ENCODE assay signal across 10 cellular contexts in genomic region chr19:33868076-33868735, GRCh38.
DNase-seq lines count a peak whose midpoint lies in the region; ATAC-seq and TF ChIP-seq lines count a peak whose summit lies in the region.
"Had no signal": no experiment of that assay in that cellular context is flagged by ENCODE, and none has a peak within 500 bp of the region (broad histone marks: within the 10 kb centered on the region; RNA-seq: fewer than 3 reads in every experiment).

No MANE protein-coding gene starts in this region.

- peak; percentile 81 for DNase-seq in NCI-H1694 (lab: John Stamatoyannopoulos, UW)
- no peak for DNase-seq in chondrocyte (ENCODE audit: low spot score)
- DNase-seq in mesendoderm: no peak
- DNase-seq: cerebellar nuclear complex; NCI-H187 treated with DMSO at 0.1 percent for 48 hours; stimulated activated naive CD8-positive, alpha-beta T cell treated with anti-CD3 and anti-CD28 coated beads, Interleukin-15, amount 100 ng/mL, for 72 hours had no signal

- 92% methylated on average over 1 of the region's 17 CpGs for WGBS in mesendoderm (ENCODE audit: extremely low coverage, insufficient coverage, low lambda C conversion rate)

- H3K27me3 Mint-ChIP-seq in chondrocyte (ENCODE audit: low read depth): no peaks in the 10 kb centered on the region

- H3K27ac ChIP-seq in mesendoderm (ENCODE audit: low read depth, low read length): no peak overlapping the region
- H3K27ac ChIP-seq in stomach smooth muscle (ENCODE audit: low read length): peak overlapping the region; percentile 31

- no peaks in the 10 kb centered on the region for H3K36me3 ChIP-seq in mesendoderm (ENCODE audit: control insufficient read depth, insufficient read depth, low read length)
- H3K36me3 ChIP-seq in stomach smooth muscle (ENCODE audit: control insufficient read depth in 2 of 2, insufficient read depth in 2 of 2, low read length in 2 of 2): no peaks in the 10 kb centered on the region

- no peaks in the 10 kb centered on the region for H3K4me1 ChIP-seq in mesendoderm (ENCODE audit: control insufficient read depth, low read depth, low read length)
- peaks cover 8% of the 10 kb centered on the region for H3K4me1 ChIP-seq in stomach smooth muscle (ENCODE audit: control insufficient read depth, insufficient read depth, low read length)

- no peak overlapping the region for H3K4me3 ChIP-seq in mesendoderm (ENCODE audit: low read length)
- H3K4me3 ChIP-seq in stomach smooth muscle (ENCODE audit: low read length in 2 of 2): peak overlapping the region; percentile 64 to 65

- H4K8ac ChIP-seq in mesendoderm (ENCODE audit: low read depth, low read length): no peak overlapping the region

- no peak overlapping the region for H4K5ac ChIP-seq in mesendoderm (ENCODE audit: low read length)

- no peak for ATAC-seq in HG03342 (IDR thresholded peaks at IDR 0.05; ENCODE audit: unreplicated experiment)
- no peak for ATAC-seq in GM18498 (IDR thresholded peaks at IDR 0.05; ENCODE audit: unreplicated experiment)
- ATAC-seq in GM18505 (IDR thresholded peaks at IDR 0.05; ENCODE audit: unreplicated experiment): no peak
- ATAC-seq: stimulated activated naive CD8-positive, alpha-beta T cell treated with anti-CD3 and anti-CD28 coated beads, Interleukin-15, amount 100 ng/mL, for 72 hours had no signal

- no peak overlapping the region for H2BK120ac ChIP-seq in mesendoderm (ENCODE audit: low read depth, low read length)

- peak overlapping the region; percentile 83 for H3K27ac Mint-ChIP-seq in chondrocyte (ENCODE audit: unreplicated experiment)
- H3K27ac Mint-ChIP-seq: stimulated activated naive CD8-positive, alpha-beta T cell treated with anti-CD3 and anti-CD28 coated beads, Interleukin-15, amount 100 ng/mL, for 72 hours had no signal

- no peaks in the 10 kb centered on the region for H3K9me3 ChIP-seq in stomach smooth muscle (ENCODE audit: control insufficient read depth in 2 of 2, low read length in 2 of 2)

- no peaks in the 10 kb centered on the region for H3K9me3 Mint-ChIP-seq in chondrocyte (ENCODE audit: low read depth)
- H3K9me3 Mint-ChIP-seq: stimulated activated naive CD8-positive, alpha-beta T cell treated with anti-CD3 and anti-CD28 coated beads, Interleukin-15, amount 100 ng/mL, for 72 hours had no signal

- no peak overlapping the region for H2BK5ac ChIP-seq in mesendoderm (ENCODE audit: low read length)

- no peaks in the 10 kb centered on the region for H3K36me3 Mint-ChIP-seq in chondrocyte (ENCODE audit: low read depth)

- H3K9ac ChIP-seq in mesendoderm (ENCODE audit: low read length): peak overlapping the region; percentile 16
- peak overlapping the region; percentile 58 to 78 for H3K9ac ChIP-seq in stomach smooth muscle (ENCODE audit: low read length in 2 of 2)

- H2AK5ac ChIP-seq in mesendoderm (ENCODE audit: low read length): no peak overlapping the region

- H3K23ac ChIP-seq in mesendoderm (ENCODE audit: low read length): no peak overlapping the region

- no peak for TF ChIP-seq CTCF in chondrocyte (IDR thresholded peaks at IDR 0.05)

- H3K56ac ChIP-seq in mesendoderm (ENCODE audit: low read length): peak overlapping the region; percentile 51

- no peaks in the 10 kb centered on the region for H3K79me1 ChIP-seq in mesendoderm (ENCODE audit: low read length)

- no peaks in the 10 kb centered on the region for H3K79me2 ChIP-seq in mesendoderm (ENCODE audit: control insufficient read depth, insufficient read depth, low read length)

- no peaks in the 10 kb centered on the region for H3K27me3 ChIP-seq in mesendoderm (ENCODE audit: insufficient read depth, low read length, poor library complexity)
- peaks cover 0 to under 1% of the 10 kb centered on the region in 2 donors for H3K27me3 ChIP-seq in stomach smooth muscle (ENCODE audit: control insufficient read depth in 1 of 2, insufficient read depth in 2 of 2, low read length in 2 of 2)

- H3K4me3 Mint-ChIP-seq in chondrocyte (ENCODE audit: unreplicated experiment): peak overlapping the region; percentile 59
- H3K4me3 Mint-ChIP-seq: stimulated activated naive CD8-positive, alpha-beta T cell treated with anti-CD3 and anti-CD28 coated beads, Interleukin-15, amount 100 ng/mL, for 72 hours had no signal

- no peak overlapping the region for H3K4me2 ChIP-seq in mesendoderm (ENCODE audit: low read length)

- H3K4ac ChIP-seq in mesendoderm (ENCODE audit: low read depth, low read length): no peak overlapping the region

- no peak overlapping the region for H2BK15ac ChIP-seq in mesendoderm (replicated peaks; ENCODE audit: low read depth)

- peak overlapping the region; percentile 14 for H3K18ac ChIP-seq in mesendoderm (ENCODE audit: low read length)

- no peak for TF ChIP-seq POLR2A in GM18505 (IDR thresholded peaks at IDR 0.05; ENCODE audit: borderline replicate concordance, extremely low read depth, insufficient read depth, insufficient read length)

- H3K4me1 Mint-ChIP-seq in chondrocyte (ENCODE audit: low read depth): peaks cover 24% of the 10 kb centered on the region
- H3K4me1 Mint-ChIP-seq: stimulated activated naive CD8-positive, alpha-beta T cell treated with anti-CD3 and anti-CD28 coated beads, Interleukin-15, amount 100 ng/mL, for 72 hours had no signal
